In genomic region chrX:12910424-12910823, GRCh38 we compare ENCODE assay signal across 21 cellular contexts. TPM values are rescaled to one million over a fixed set of nuclear protein-coding genes. Genes with fewer than 3 reads are reported as not detected.
"Had no signal": no experiment of that assay in that cellular context is flagged by ENCODE, and none has a peak within 500 bp of the region (broad histone marks: within the 10 kb centered on the region; RNA-seq: fewer than 3 reads in every experiment).

No MANE protein-coding gene starts in this region.

- H3K36me3 ChIP-seq: ascending aorta, breast epithelium, ovary, right lobe of liver had no signal

- DNase-seq: activated CD4-positive, alpha-beta T cell treated with anti-CD3 and anti-CD28 coated beads, Interleukin-2, amount 10 ng/mL, durations not matched to agents 24 days and 14 days; activated CD4-positive, CD25-positive, alpha-beta regulatory T cell; activated CD8-positive, alpha-beta memory T cell treated with anti-CD3 and anti-CD28 coated beads for 24 hours; activated naive CD4-positive, alpha-beta T cell treated with Interleukin-2 at 50 U/mL for 16 hours; cerebellar nuclear complex; dermis blood vessel endothelial cell; head of caudate nucleus; ovary; right lobe of liver had no signal

- H3K27me3 Mint-ChIP-seq: activated T-helper 17 cell treated with anti-CD3 and anti-CD28 coated beads, Interleukin-2, amount 50 U/mL, for 72 hours; stimulated activated naive CD8-positive, alpha-beta T cell treated with anti-CD3 and anti-CD28 coated beads, Interleukin-15, Interleukin-2, amounts not matched to agents 100 ng/mL and 50 ng/mL, for 24 hours; type B pancreatic cell had no signal

- H3K27ac ChIP-seq: ascending aorta, breast epithelium, epithelial cell of prostate, ovary, right lobe of liver had no signal

- H3K36me3 Mint-ChIP-seq: mesothelial cell of epicardium, type B pancreatic cell had no signal

- H3K4me3 ChIP-seq: ascending aorta, breast epithelium, lung, ovary, right lobe of liver had no signal

- H3K9me3 Mint-ChIP-seq: activated T-helper 17 cell treated with anti-CD3 and anti-CD28 coated beads, Interleukin-2, amount 50 U/mL, for 72 hours; stimulated activated naive CD8-positive, alpha-beta T cell treated with anti-CD3 and anti-CD28 coated beads, Interleukin-15, Interleukin-2, amounts not matched to agents 100 ng/mL and 50 ng/mL, for 24 hours had no signal

- ATAC-seq: activated T-helper 17 cell treated with anti-CD3 and anti-CD28 coated beads, Interleukin-2, amount 50 U/mL, for 72 hours; right lobe of liver had no signal

- H3K27ac Mint-ChIP-seq: activated CD4-positive, alpha-beta T cell treated with anti-CD3 and anti-CD28 coated beads, Interleukin-2, amount 10 ng/mL, durations not matched to agents 24 days and 14 days; activated T-helper 17 cell treated with anti-CD3 and anti-CD28 coated beads, Interleukin-2, amount 50 U/mL, for 72 hours; mesothelial cell of epicardium; stimulated activated naive CD8-positive, alpha-beta T cell treated with anti-CD3 and anti-CD28 coated beads, Interleukin-15, Interleukin-2, amounts not matched to agents 100 ng/mL and 50 ng/mL, for 24 hours; type B pancreatic cell had no signal

- H3K9me3 ChIP-seq: ascending aorta, breast epithelium, ovary, right lobe of liver had no signal

- H3K4me1 Mint-ChIP-seq: activated T-helper 17 cell treated with anti-CD3 and anti-CD28 coated beads, Interleukin-2, amount 50 U/mL, for 72 hours; mesothelial cell of epicardium; neural crest cell had no signal

- H3K27me3 ChIP-seq: ascending aorta, ovary, right lobe of liver had no signal

- H3K4me1 ChIP-seq: ascending aorta, breast epithelium, right lobe of liver had no signal

- H3K4me3 Mint-ChIP-seq: activated CD4-positive, alpha-beta T cell treated with anti-CD3 and anti-CD28 coated beads, Interleukin-2, amount 10 ng/mL, durations not matched to agents 24 days and 14 days; activated T-helper 17 cell treated with anti-CD3 and anti-CD28 coated beads, Interleukin-2, amount 50 U/mL, for 72 hours; mesothelial cell of epicardium; neural crest cell; stimulated activated naive CD8-positive, alpha-beta T cell treated with anti-CD3 and anti-CD28 coated beads, Interleukin-15, Interleukin-2, amounts not matched to agents 100 ng/mL and 50 ng/mL, for 24 hours; type B pancreatic cell had no signal

RNA-seq across cellular contexts. Expression of gene TLR8, which starts 4.0 kb away (rescaled TPM):
- total RNA-seq: activated CD4-positive, alpha-beta T cell treated with anti-CD3 and anti-CD28 coated beads, Interleukin-2, amount 10 ng/mL, durations not matched to agents 24 days and 14 days; activated T-helper 17 cell treated with anti-CD3 and anti-CD28 coated beads, Interleukin-2, amount 50 U/mL, for 72 hours; dermis blood vessel endothelial cell; fibroblast of lung; mesothelial cell of epicardium; neural crest cell; pulmonary artery endothelial cell; T-helper 2 cell treated with Interferon-gamma antibody and Interleukin-4, amounts not matched to agents 100 ng/mL and 5 ng/mL, for 36 hours had no signal

RNA-seq across cellular contexts. Expression of gene TLR7, which starts 43.6 kb away (rescaled TPM):
- total RNA-seq: activated T-helper 17 cell treated with anti-CD3 and anti-CD28 coated beads, Interleukin-2, amount 50 U/mL, for 72 hours; ascending aorta; dermis blood vessel endothelial cell; fibroblast of lung; neural crest cell; pulmonary artery endothelial cell; T-helper 2 cell treated with Interferon-gamma antibody and Interleukin-4, amounts not matched to agents 100 ng/mL and 5 ng/mL, for 36 hours had no signal
